In genomic region chr20:17570347-17571152, GRCh38 we compare ENCODE assay signal across 1 cellular context.
TF ChIP-seq lines count a peak whose summit lies in the region.

No MANE protein-coding gene starts in this region.

TF ChIP-seq in K562, 482 proteins besides CTCF, POLR2A, EP300 and RAD21 (continued from another document):
- TF ChIP-seq NR0B1 (IDR thresholded peaks at IDR 0.05; ENCODE audit: partially characterized antibody), result no peak
- peak; percentile 40 for TF ChIP-seq DACH1 (IDR thresholded peaks at IDR 0.05; ENCODE audit: partially characterized antibody)
- TF ChIP-seq RFX7 (CRISPR knock-in tag; IDR thresholded peaks at IDR 0.05), result no peak
- no peak for TF ChIP-seq USF2 (CRISPR knock-in tag; IDR thresholded peaks at IDR 0.05)
- TF ChIP-seq ZNF696 (CRISPR knock-in tag; conservative IDR thresholded peaks at IDR 0.05), result no peak
- TF ChIP-seq NFYB (IDR thresholded peaks at IDR 0.05; ENCODE audit: extremely low read depth, insufficient read length), result no peak
- TF ChIP-seq ZBTB8A (IDR thresholded peaks at IDR 0.05; ENCODE audit: partially characterized antibody), result no peak
- no peak for TF ChIP-seq DIDO1 (tag; IDR thresholded peaks at IDR 0.05; ENCODE audit: low read depth)
- no peak for TF ChIP-seq ZNF518B (CRISPR knock-in tag; IDR thresholded peaks at IDR 0.05)
- no peak for TF ChIP-seq ZKSCAN8 (CRISPR knock-in tag; IDR thresholded peaks at IDR 0.05)
- no peak for TF ChIP-seq GMEB1 (CRISPR knock-in tag; IDR thresholded peaks at IDR 0.05)
- TF ChIP-seq MCM5 (IDR thresholded peaks at IDR 0.05; ENCODE audit: low read depth), result no peak
- TF ChIP-seq GTF2A2 (tag; IDR thresholded peaks at IDR 0.05), result no peak
- 0 out of 4 replicates have a peak, but pooled peaks of 1 of the 2 experiments have one; percentile 32 for TF ChIP-seq MNT (conservative IDR thresholded peaks at IDR 0.05)
- no peak for TF ChIP-seq TGIF2 (CRISPR knock-in tag; IDR thresholded peaks at IDR 0.05)
- TF ChIP-seq CBX5 (IDR thresholded peaks at IDR 0.05; ENCODE audit: borderline replicate concordance, low read depth), result no peak
- TF ChIP-seq ZBTB49 (CRISPR knock-in tag; IDR thresholded peaks at IDR 0.05; ENCODE audit: borderline replicate concordance), result no peak
- no peak for TF ChIP-seq CHD2 (IDR thresholded peaks at IDR 0.05; ENCODE audit: low read depth, low read length)
- TF ChIP-seq POLR2G (IDR thresholded peaks at IDR 0.05; ENCODE audit: low read depth, low read length), result peak; percentile 17
- TF ChIP-seq POLR2AphosphoS2 (IDR thresholded peaks at IDR 0.05; ENCODE audit: low read length), result no peak
- no peak for TF ChIP-seq CTBP1 (IDR thresholded peaks at IDR 0.05; ENCODE audit: borderline replicate concordance)
- TF ChIP-seq E2F1 (CRISPR knock-in tag; IDR thresholded peaks at IDR 0.05), result no peak
- TF ChIP-seq PURB (CRISPR knock-in tag; IDR thresholded peaks at IDR 0.05; ENCODE audit: low read depth), result no peak
- TF ChIP-seq TAL1 (IDR thresholded peaks at IDR 0.05), result no peak
- TF ChIP-seq PRPF4 (IDR thresholded peaks at IDR 0.05; ENCODE audit: insufficient read depth, low read depth, low read length, poor library complexity, severe bottlenecking), result no peak
- TF ChIP-seq ZNF232 (CRISPR knock-in tag; IDR thresholded peaks at IDR 0.05), result no peak
- no peak for TF ChIP-seq CLOCK (CRISPR knock-in tag; IDR thresholded peaks at IDR 0.05; ENCODE audit: borderline replicate concordance)
- no peak for TF ChIP-seq RBM25 (IDR thresholded peaks at IDR 0.05; ENCODE audit: low read depth, low read length, severe bottlenecking)
- no peak for TF ChIP-seq PTRF (tag; IDR thresholded peaks at IDR 0.05)
- no peak for TF ChIP-seq SRF (CRISPR knock-in tag; IDR thresholded peaks at IDR 0.05)
- TF ChIP-seq LCOR (CRISPR knock-in tag; IDR thresholded peaks at IDR 0.05), result 0 out of 2 replicates have a peak, but pooled peaks have one; percentile 41
- TF ChIP-seq EP400 (IDR thresholded peaks at IDR 0.05), result no peak; the same call in 1 of the 2 replicates
- TF ChIP-seq NR4A1 (CRISPR knock-in tag; IDR thresholded peaks at IDR 0.05), result no peak
- TF ChIP-seq NR4A1 (tag; IDR thresholded peaks at IDR 0.05), result no peak
- TF ChIP-seq SMAD2 (IDR thresholded peaks at IDR 0.05; ENCODE audit: low read depth, low read length), result no peak
- no peak for TF ChIP-seq NCOA1 (IDR thresholded peaks at IDR 0.05; ENCODE audit: low read depth)
- no peak for TF ChIP-seq POLR2B (IDR thresholded peaks at IDR 0.05; ENCODE audit: low read depth, partially characterized antibody)
- TF ChIP-seq TARDBP (IDR thresholded peaks at IDR 0.05), result no peak
- TF ChIP-seq CBX8 (IDR thresholded peaks at IDR 0.05; ENCODE audit: borderline replicate concordance, extremely low read depth, low read depth, low read length, poor library complexity, severe bottlenecking), result no peak
- no peak for TF ChIP-seq RNF219 (CRISPR knock-in tag; IDR thresholded peaks at IDR 0.05)
